Comparison of ENCODE assay signal across 14 cellular contexts in the genomic region with DNA sequence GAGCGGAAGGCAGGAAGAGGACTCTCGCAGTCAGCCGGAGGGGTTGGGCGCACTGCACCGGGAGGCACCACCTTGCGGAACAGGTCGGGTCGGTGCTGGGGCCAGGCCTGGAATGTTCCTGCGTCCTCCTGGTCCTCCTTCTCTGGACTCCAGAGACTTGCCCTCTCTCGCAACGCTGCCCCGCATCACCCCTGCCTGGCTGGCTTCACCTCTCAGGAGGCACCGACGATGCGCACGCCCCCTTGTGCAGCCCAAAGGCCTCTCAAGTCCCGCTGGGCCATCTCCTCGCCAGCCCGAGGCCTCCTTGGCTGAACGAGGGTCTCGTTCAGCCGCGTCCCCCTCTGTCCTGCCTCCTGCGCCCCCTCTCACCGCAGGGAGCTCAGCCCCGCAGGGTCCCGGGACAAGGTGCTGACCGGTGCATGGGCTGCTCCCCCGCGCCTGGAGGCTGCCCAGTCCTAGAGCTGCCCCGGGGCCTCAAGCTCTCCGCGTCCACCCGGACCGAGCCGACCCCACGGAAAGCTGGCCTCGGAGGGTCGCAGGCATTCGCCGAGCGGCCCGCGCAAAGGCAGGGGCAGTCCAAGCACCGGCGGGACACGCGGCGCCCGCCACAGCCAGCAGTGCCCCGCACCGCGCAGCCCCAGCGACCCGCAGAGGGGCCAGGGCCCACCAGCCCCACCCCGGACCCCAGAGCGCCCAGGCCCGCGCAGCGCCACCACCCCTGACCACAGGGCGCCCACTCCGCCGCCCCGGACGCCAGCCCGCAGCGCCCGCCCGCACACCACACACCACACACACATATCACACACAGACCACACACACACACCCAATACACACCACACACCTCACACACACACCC.
DNase-seq lines count a peak whose midpoint lies in the region; ATAC-seq and TF ChIP-seq lines count a peak whose summit lies in the region.
"Had no signal": no experiment of that assay in that cellular context is flagged by ENCODE, and none has a peak within 500 bp of the region (broad histone marks: within the 10 kb centered on the region; RNA-seq: fewer than 3 reads in every experiment).

No MANE protein-coding gene starts in this region.

- H3K79me2 ChIP-seq in SK-N-SH (ENCODE audit: insufficient read depth) = no peaks in the 10 kb centered on the region

- POLR2A ChIA-PET in SK-N-SH (lab: Yijun Ruan, JAX) = no interaction called here

- no peaks in the 10 kb centered on the region for H3K4me1 Mint-ChIP-seq in osteocyte (ENCODE audit: unreplicated experiment)
- H3K4me1 Mint-ChIP-seq: CD8-positive, alpha-beta memory T cell had no signal

- H3K9me3 Mint-ChIP-seq in osteocyte (ENCODE audit: unreplicated experiment) = no peaks in the 10 kb centered on the region
- H3K9me3 Mint-ChIP-seq: CD8-positive, alpha-beta memory T cell had no signal

- no peak overlapping the region for H3K4me2 ChIP-seq in SK-N-SH

- no peak overlapping the region for H3K27ac ChIP-seq in SK-N-SH (ENCODE audit: low read depth in 2 of 2, low read length in 1 of 2)
- H3K27ac ChIP-seq: dorsolateral prefrontal cortex had no signal

- H3K36me3 Mint-ChIP-seq in osteocyte (ENCODE audit: unreplicated experiment) = no peaks in the 10 kb centered on the region

- no peaks in the 10 kb centered on the region for H3K4me1 ChIP-seq in SK-N-SH (ENCODE audit: control insufficient read depth in 1 of 2, insufficient read depth in 2 of 2, low read depth in 1 of 2, low read length in 1 of 2)

- no peak overlapping the region for H3K4me3 ChIP-seq in SK-N-SH (ENCODE audit: low read depth in 2 of 2, low read length in 1 of 2)
- no peak overlapping the region for H3K4me3 ChIP-seq in epithelial cell of esophagus (ENCODE audit: low read length)
- H3K4me3 ChIP-seq: dorsolateral prefrontal cortex had no signal

- TF ChIP-seq RAD21 in SK-N-SH (IDR thresholded peaks at IDR 0.05; ENCODE audit: low read length) = no peak

- TF ChIP-seq EP300 in SK-N-SH (IDR thresholded peaks at IDR 0.05; ENCODE audit: borderline replicate concordance in 1 of 2, low read depth in 1 of 2, low read length in 1 of 2) = no peak

- CTCF ChIA-PET in SK-N-SH (lab: Yijun Ruan, JAX) = no interaction called here

- peaks cover 3% of the 10 kb centered on the region for H3K27me3 Mint-ChIP-seq in osteocyte (ENCODE audit: unreplicated experiment)
- H3K27me3 Mint-ChIP-seq: activated CD4-positive, alpha-beta memory T cell treated with anti-CD3 and anti-CD28 coated beads, Interleukin-2, amount 10 ng/mL, durations not matched to agents 7 days and 5 days; CD8-positive, alpha-beta memory T cell had no signal

- no peak overlapping the region for H3K9ac ChIP-seq in SK-N-SH

- no peak overlapping the region for H3K27ac Mint-ChIP-seq in osteocyte (ENCODE audit: unreplicated experiment)
- H3K27ac Mint-ChIP-seq: activated CD4-positive, alpha-beta memory T cell treated with anti-CD3 and anti-CD28 coated beads, Interleukin-2, amount 10 ng/mL, durations not matched to agents 7 days and 5 days; CD8-positive, alpha-beta memory T cell had no signal

- H2AFZ ChIP-seq in SK-N-SH (ENCODE audit: low read depth) = no peak overlapping the region

- no peaks in the 10 kb centered on the region for H3K9me3 ChIP-seq in SK-N-SH

- DNase-seq in SK-N-SH (peak; percentile 47), HT-29 (ENCODE audit: low spot score) (peak; percentile 47), epithelial cell of esophagus (ENCODE audit: low read depth) (peak; percentile 59), osteocyte (ENCODE audit: extremely low spot score, unreplicated experiment) (peak; percentile 84), cerebellar nuclear complex (lab: John Stamatoyannopoulos, UW) (no peak), pons (ENCODE audit: low spot score) (no peak)
- DNase-seq: activated CD4-positive, alpha-beta memory T cell treated with anti-CD3 and anti-CD28 coated beads, Interleukin-2, amount 10 ng/mL, durations not matched to agents 7 days and 5 days; activated effector memory CD4-positive, alpha-beta T cell treated with anti-CD3 and anti-CD28 coated beads, Interleukin-2, amount 50 U/mL, for 16 hours; CD8-positive, alpha-beta memory T cell; dorsolateral prefrontal cortex; left ventricle myocardium superior; stimulated activated CD4-positive, alpha-beta T cell treated with anti-CD3 and anti-CD28 coated beads, Interleukin-15, amount 100 ng/mL, for 24 hours had no signal

- H3K27me3 ChIP-seq in SK-N-SH (ENCODE audit: insufficient read depth) = no peaks in the 10 kb centered on the region
- H3K27me3 ChIP-seq: dorsolateral prefrontal cortex had no signal

- H3F3A ChIP-seq in SK-N-SH (replicated peaks; ENCODE audit: insufficient read depth) = no peaks in the 10 kb centered on the region

- H3K36me3 ChIP-seq in SK-N-SH (replicated peaks in 1 of 2; ENCODE audit: control insufficient read depth in 1 of 2, insufficient read depth in 2 of 2, low read length in 1 of 2) = no peaks in the 10 kb centered on the region

- no peak for TF ChIP-seq CTCF in SK-N-SH (IDR thresholded peaks at IDR 0.05)
- TF ChIP-seq CTCF in epithelial cell of esophagus (IDR thresholded peaks at IDR 0.05; ENCODE audit: insufficient read depth, low read depth, low read length, missing control alignments) = no peak
- TF ChIP-seq CTCF in osteocyte (IDR thresholded peaks at IDR 0.05) = no peak

- no peaks in the 10 kb centered on the region for H3K9me2 ChIP-seq in SK-N-SH

- 68% methylated on average over 31 of the region's 69 CpGs for WGBS in SK-N-SH (ENCODE audit: low lambda C conversion rate)

- H3K4me3 Mint-ChIP-seq in osteocyte (ENCODE audit: unreplicated experiment) = no peak overlapping the region
- H3K4me3 Mint-ChIP-seq: activated CD4-positive, alpha-beta memory T cell treated with anti-CD3 and anti-CD28 coated beads, Interleukin-2, amount 10 ng/mL, durations not matched to agents 7 days and 5 days; CD8-positive, alpha-beta memory T cell had no signal

- H4K20me1 ChIP-seq in SK-N-SH (ENCODE audit: insufficient read depth) = no peaks in the 10 kb centered on the region

- ATAC-seq in SK-N-SH treated with all-trans-retinoic acid at 6 μM for 48 hours (no peak; the same call in 2 of the 3 replicates), GM19023 (IDR thresholded peaks at IDR 0.05; ENCODE audit: unreplicated experiment) (no peak)
- ATAC-seq: left ventricle myocardium superior had no signal

TF ChIP-seq in SK-N-SH, 30 proteins besides CTCF, POLR2A, EP300 and RAD21:
- no peak for TF ChIP-seq TEAD4 (IDR thresholded peaks at IDR 0.05; ENCODE audit: borderline replicate concordance, insufficient read depth)
- no peak for TF ChIP-seq CHD2 (IDR thresholded peaks at IDR 0.05; ENCODE audit: low read length, partially characterized antibody)
- TF ChIP-seq FOXM1 (IDR thresholded peaks at IDR 0.05; ENCODE audit: low read depth) = no peak
- TF ChIP-seq NFIC (IDR thresholded peaks at IDR 0.05; ENCODE audit: borderline replicate concordance) = no peak

TF ChIP-seq in SK-N-SH treated with all-trans-retinoic acid at 6 μM for 48 hours, 23 proteins besides CTCF, POLR2A, EP300 and RAD21 (continues in another document):
- TF ChIP-seq ESRRG (CRISPR knock-in tag; IDR thresholded peaks at IDR 0.05) = no peak
- TF ChIP-seq TSHZ2 (CRISPR knock-in tag; IDR thresholded peaks at IDR 0.05) = no peak
- no peak for TF ChIP-seq ZNF565 (CRISPR knock-in tag; conservative IDR thresholded peaks at IDR 0.05; ENCODE audit: low read depth)
- no peak for TF ChIP-seq RARB (CRISPR knock-in tag; IDR thresholded peaks at IDR 0.05)
- no peak for TF ChIP-seq ZFP3 (CRISPR knock-in tag; IDR thresholded peaks at IDR 0.05)
- TF ChIP-seq ZC3H10 (CRISPR knock-in tag; IDR thresholded peaks at IDR 0.05) = no peak
- no peak for TF ChIP-seq POU6F1 (CRISPR knock-in tag; IDR thresholded peaks at IDR 0.05; ENCODE audit: borderline replicate concordance, low read depth)
- no peak for TF ChIP-seq SNAI2 (CRISPR knock-in tag; IDR thresholded peaks at IDR 0.05)
- TF ChIP-seq OSR1 (CRISPR knock-in tag; IDR thresholded peaks at IDR 0.05) = no peak
- TF ChIP-seq ZFP30 (CRISPR knock-in tag; IDR thresholded peaks at IDR 0.05) = no peak
- no peak for TF ChIP-seq TCF4 (CRISPR knock-in tag; IDR thresholded peaks at IDR 0.05; ENCODE audit: borderline replicate concordance)
- no peak for TF ChIP-seq TOX (CRISPR knock-in tag; IDR thresholded peaks at IDR 0.05; ENCODE audit: borderline replicate concordance)
- no peak for TF ChIP-seq ZNF8 (CRISPR knock-in tag; IDR thresholded peaks at IDR 0.05)

Comparison
In these comparisons a context has a peak if more than half of its experiments do, and no peak if none do; other contexts are left out.
1. DNase-seq: peak in SK-N-SH (single experiment), HT-29 (single experiment), epithelial cell of esophagus (single experiment) and osteocyte (single experiment); none in cerebellar nuclear complex (0 of 2) and pons (single experiment).